In genomic region chr21:29074007-29074376, GRCh38 we compare ENCODE assay signal across 6 cellular contexts. TPM values are rescaled to one million over a fixed set of nuclear protein-coding genes. Genes with fewer than 3 reads are reported as not detected.
DNase-seq lines count a peak whose midpoint lies in the region; ATAC-seq, FAIRE-seq and TF ChIP-seq lines count a peak whose summit lies in the region.

No MANE protein-coding gene starts in this region.

- H3K27me3 ChIP-seq in endothelial cell of umbilical vein (ENCODE audit: control insufficient read depth in 2 of 2, insufficient read depth in 2 of 2, low read length in 2 of 2) (no peaks in the 10 kb centered on the region), smooth muscle cell (ENCODE audit: low read depth) (no peaks in the 10 kb centered on the region)

- TF ChIP-seq CTCF in endothelial cell of umbilical vein (IDR thresholded peaks at IDR 0.05; ENCODE audit: extremely low read depth in 1 of 2, insufficient read depth in 1 of 2, low read depth in 1 of 2, low read length in 2 of 2), result no peak
- TF ChIP-seq CTCF in smooth muscle cell (IDR thresholded peaks at IDR 0.05; ENCODE audit: borderline replicate concordance, insufficient read depth, poor library complexity, severe bottlenecking), result no peak

- peak overlapping the region; percentile 68 for H3K27ac ChIP-seq in endothelial cell of umbilical vein (ENCODE audit: insufficient read depth, low read depth, low read length)
- peak overlapping the region; percentile 75 for H3K27ac ChIP-seq in smooth muscle cell (ENCODE audit: low read depth)

- POLR2A ChIA-PET in endothelial cell of umbilical vein (lab: Charles Lee), result interaction anchor here (0.6 to 1.5 kb wide), 3 partner anchors 35 to 193 kb away, joined by 3 read pairs; no protein-coding TSS in a partner anchor

- H3K9me3 ChIP-seq in endothelial cell of umbilical vein (replicated peaks; ENCODE audit: control insufficient read depth, insufficient read depth, low read length) (no peaks in the 10 kb centered on the region), smooth muscle cell (replicated peaks; ENCODE audit: low read depth) (no peaks in the 10 kb centered on the region)

- H3K4me1 ChIP-seq in endothelial cell of umbilical vein (ENCODE audit: control insufficient read depth, extremely low read depth, insufficient read depth, low read length) (peaks cover 28% of the 10 kb centered on the region), smooth muscle cell (ENCODE audit: low read depth) (peaks cover 12% of the 10 kb centered on the region)

- H3K79me2 ChIP-seq in endothelial cell of umbilical vein (ENCODE audit: control insufficient read depth, insufficient read depth, low read length) (peaks cover 44% of the 10 kb centered on the region), smooth muscle cell (ENCODE audit: low read depth) (peaks cover 43% of the 10 kb centered on the region)

- intact Hi-C loops in endothelial cell of umbilical vein (cut with micrococcal nuclease), result loop anchor here (5.0 kb wide), 2 partner anchors 223 to 437 kb away; partner anchors contain the start of gene BACH1

- H2AFZ ChIP-seq in endothelial cell of umbilical vein (ENCODE audit: low read depth, low read length), result peak overlapping the region; percentile 58
- H2AFZ ChIP-seq in smooth muscle cell (ENCODE audit: low read depth), result peak overlapping the region; percentile 92

- H3K9me1 ChIP-seq in endothelial cell of umbilical vein (replicated peaks; ENCODE audit: control insufficient read depth, extremely low read depth, insufficient read depth, low read length), result no peaks in the 10 kb centered on the region

- H4K20me1 ChIP-seq in endothelial cell of umbilical vein (replicated peaks; ENCODE audit: control insufficient read depth, extremely low read depth, insufficient read depth, low read length) (peaks cover 18% of the 10 kb centered on the region), smooth muscle cell (ENCODE audit: low read depth) (peaks cover 36% of the 10 kb centered on the region)

- peak overlapping the region; percentile 94 for H3K9ac ChIP-seq in endothelial cell of umbilical vein (replicated peaks; ENCODE audit: extremely low read depth, insufficient read depth, low read length)
- peak overlapping the region; percentile 81 for H3K9ac ChIP-seq in smooth muscle cell (ENCODE audit: low read depth)

- H3K36me3 ChIP-seq in endothelial cell of umbilical vein (ENCODE audit: control insufficient read depth in 2 of 2, extremely low read depth in 1 of 2, insufficient read depth in 2 of 2, low read length in 2 of 2), result peaks cover 0 to under 1% of the 10 kb centered on the region in 2 experiments
- H3K36me3 ChIP-seq in smooth muscle cell (ENCODE audit: low read depth), result peaks cover 3% of the 10 kb centered on the region

- H3K4me2 ChIP-seq in endothelial cell of umbilical vein (ENCODE audit: insufficient read depth, low read length), result peak overlapping the region; percentile 85
- peak overlapping the region; percentile 88 for H3K4me2 ChIP-seq in smooth muscle cell

- no peak for TF ChIP-seq POLR2A in endothelial cell of umbilical vein (IDR thresholded peaks at IDR 0.05; ENCODE audit: low read depth, low read length)

- TSS peak; percentile 51 for BruUV-seq in endothelial cell of umbilical vein (replicated peaks; lab: Mats Ljungman, UMichigan)

- DNase-seq in endothelial cell of umbilical vein (ENCODE audit: low read depth, low spot score) (no peak), smooth muscle cell (lab: John Stamatoyannopoulos, UW; ENCODE audit: unreplicated experiment) (no peak)
- no peak for DNase-seq in stimulated activated CD4-positive, alpha-beta T cell treated with anti-CD3 and anti-CD28 coated beads, Interleukin-12 subunit alpha, Interleukin-12 subunit beta, amount 100 ng/mL, for 4 hours

- dilution Hi-C loops in endothelial cell of umbilical vein (cut with MboI; ENCODE audit: extremely low pct_ligation_motif_present, low sequenced_read_pairs), result no loop called here

- ATAC-seq in GM19035 (IDR thresholded peaks at IDR 0.05; ENCODE audit: unreplicated experiment) (peak; percentile 18), HG03460 (IDR thresholded peaks at IDR 0.05; ENCODE audit: unreplicated experiment) (peak; percentile 10), HG03521 (IDR thresholded peaks at IDR 0.05; ENCODE audit: unreplicated experiment) (no peak)

- WGBS in smooth muscle cell (ENCODE audit: low lambda C conversion rate), result 14% methylated on average over 9 of the region's 9 CpGs

- H3K4me3 ChIP-seq in endothelial cell of umbilical vein (replicated peaks in 1 of 3; ENCODE audit: insufficient read depth in 1 of 3, low read depth in 1 of 3, low read length in 3 of 3) (peak overlapping the region; percentile 35 to 100 (median 95)), smooth muscle cell (peak overlapping the region; percentile 80)

- H3F3A ChIP-seq in smooth muscle cell (ENCODE audit: low read depth), result no peaks in the 10 kb centered on the region

- CTCF ChIA-PET in endothelial cell of umbilical vein (lab: Charles Lee), result interaction anchor here (0.8 to 2.0 kb wide), 4 partner anchors 14 to 298 kb away, joined by 3 to 7 read pairs (median 3); partner anchors contain the start of gene USP16

- no peak for FAIRE-seq in endothelial cell of umbilical vein (lab: Jason Lieb, UNC)

TF ChIP-seq in endothelial cell of umbilical vein, 7 proteins besides CTCF, POLR2A, EP300 and RAD21:
- TF ChIP-seq MYC (IDR thresholded peaks at IDR 0.05; ENCODE audit: low read depth, low read length), result no peak
- TF ChIP-seq GATA2 (IDR thresholded peaks at IDR 0.05; ENCODE audit: insufficient read depth, insufficient read length, low read depth, low read length), result no peak
- no peak for TF ChIP-seq JUN (IDR thresholded peaks at IDR 0.05; ENCODE audit: borderline replicate concordance, insufficient read depth, insufficient read length, low read depth)
- no peak for TF ChIP-seq FOS (IDR thresholded peaks at IDR 0.05; ENCODE audit: borderline replicate concordance, insufficient read depth, low read length)
- no peak for TF ChIP-seq POLR2AphosphoS5 (IDR thresholded peaks at IDR 0.05; ENCODE audit: insufficient read depth, low read depth, low read length)
- no peak for TF ChIP-seq MAX (IDR thresholded peaks at IDR 0.05; ENCODE audit: insufficient read depth, insufficient read length)
- TF ChIP-seq EZH2 (IDR thresholded peaks at IDR 0.05; ENCODE audit: borderline replicate concordance, low read depth, low read length, severe bottlenecking), result no peak

RNA-seq across cellular contexts. Expression of gene CCT8, which starts 0.5 kb away (rescaled TPM):
- total RNA-seq in endothelial cell of umbilical vein, result 212 and 213 TPM in 2 replicates
- polyA plus RNA-seq in endothelial cell of umbilical vein, result 65.1 and 102 TPM in 2 replicates
- 146 and 166 TPM in 2 replicates for polyA plus RNA-seq in endothelial cell of umbilical vein (2011; cell fraction: cytosol; rRNA removed)
- 109 and 142 TPM in 2 replicates for polyA plus RNA-seq in endothelial cell of umbilical vein (2011; cell fraction: nucleus; rRNA removed)
- 279 and 365 TPM in 2 replicates for polyA plus RNA-seq in endothelial cell of umbilical vein (2012)
- polyA minus RNA-seq in endothelial cell of umbilical vein, result 76.1 and 89.5 TPM in 2 replicates
- 145 TPM for polyA minus RNA-seq in endothelial cell of umbilical vein (2011; cell fraction: cytosol; rRNA and poly(A)+ RNA removed)
- 52.2 and 62.6 TPM in 2 replicates for polyA minus RNA-seq in endothelial cell of umbilical vein (2011; cell fraction: nucleus; rRNA and poly(A)+ RNA removed)
- 184 and 210 TPM in 2 replicates for total RNA-seq in smooth muscle cell
- polyA plus RNA-seq in smooth muscle cell, result 118 and 125 TPM in 2 replicates

RNA-seq across cellular contexts. Expression of gene USP16, which starts 49.5 kb away (rescaled TPM):
- 29.3 and 31.3 TPM in 2 replicates for total RNA-seq in endothelial cell of umbilical vein
- polyA plus RNA-seq in endothelial cell of umbilical vein, result 4.0 and 5.9 TPM in 2 replicates
- 12.8 TPM in 2 replicates for polyA plus RNA-seq in endothelial cell of umbilical vein (2011; cell fraction: cytosol; rRNA removed)
- 27.1 and 38.2 TPM in 2 replicates for polyA plus RNA-seq in endothelial cell of umbilical vein (2011; cell fraction: nucleus; rRNA removed)
- polyA plus RNA-seq in endothelial cell of umbilical vein (2012), result 22.7 and 31.6 TPM in 2 replicates
- 10.8 and 11.6 TPM in 2 replicates for polyA minus RNA-seq in endothelial cell of umbilical vein
- 11.1 TPM for polyA minus RNA-seq in endothelial cell of umbilical vein (2011; cell fraction: cytosol; rRNA and poly(A)+ RNA removed)
- 14.8 and 20.9 TPM in 2 replicates for polyA minus RNA-seq in endothelial cell of umbilical vein (2011; cell fraction: nucleus; rRNA and poly(A)+ RNA removed)
- 36.2 and 37.0 TPM in 2 replicates for total RNA-seq in smooth muscle cell
- 24.8 and 25.9 TPM in 2 replicates for polyA plus RNA-seq in smooth muscle cell

RNA-seq across cellular contexts. Expression of gene RWDD2B, which starts 54.8 kb away (rescaled TPM):
- total RNA-seq in endothelial cell of umbilical vein (15.8 and 16.4 TPM in 2 replicates), smooth muscle cell (6.1 and 11.8 TPM in 2 replicates)
- polyA plus RNA-seq in endothelial cell of umbilical vein (8.7 and 10.5 TPM in 2 replicates), smooth muscle cell (4.3 and 4.4 TPM in 2 replicates)
- 14.2 and 16.3 TPM in 2 replicates for polyA plus RNA-seq in endothelial cell of umbilical vein (2011; cell fraction: cytosol; rRNA removed)
- polyA plus RNA-seq in endothelial cell of umbilical vein (2011; cell fraction: nucleus; rRNA removed), result 6.8 and 8.1 TPM in 2 replicates
- polyA plus RNA-seq in endothelial cell of umbilical vein (2012), result 18.6 and 21.2 TPM in 2 replicates
- polyA minus RNA-seq in endothelial cell of umbilical vein, result 8.5 and 9.1 TPM in 2 replicates
- 15.8 TPM for polyA minus RNA-seq in endothelial cell of umbilical vein (2011; cell fraction: cytosol; rRNA and poly(A)+ RNA removed)
- polyA minus RNA-seq in endothelial cell of umbilical vein (2011; cell fraction: nucleus; rRNA and poly(A)+ RNA removed), result 1.9 and 4.3 TPM in 2 replicates

RNA-seq across cellular contexts. Expression of gene MAP3K7CL, which starts 56.5 kb away (rescaled TPM):
- total RNA-seq in endothelial cell of umbilical vein (8.1 and 10.9 TPM in 2 replicates), smooth muscle cell (1.3 and 2.5 TPM in 2 replicates)
- polyA plus RNA-seq in endothelial cell of umbilical vein (4.5 and 6.1 TPM in 2 replicates), smooth muscle cell (3.0 and 3.7 TPM in 2 replicates)
- 7.1 and 7.2 TPM in 2 replicates for polyA plus RNA-seq in endothelial cell of umbilical vein (2011; cell fraction: cytosol; rRNA removed)
- 12.4 and 15.8 TPM in 2 replicates for polyA plus RNA-seq in endothelial cell of umbilical vein (2011; cell fraction: nucleus; rRNA removed)
- polyA plus RNA-seq in endothelial cell of umbilical vein (2012), result 4.9 and 8.3 TPM in 2 replicates
- polyA minus RNA-seq in endothelial cell of umbilical vein, result 9.3 and 14.8 TPM in 2 replicates
- 1.1 TPM for polyA minus RNA-seq in endothelial cell of umbilical vein (2011; cell fraction: cytosol; rRNA and poly(A)+ RNA removed)
- polyA minus RNA-seq in endothelial cell of umbilical vein (2011; cell fraction: nucleus; rRNA and poly(A)+ RNA removed), result 12.3 and 13.5 TPM in 2 replicates
